Comparison of ENCODE assay signal across 8 cellular contexts in genomic region chrX:18873836-18874235, GRCh38.
"Had no signal": no experiment of that assay in that cellular context is flagged by ENCODE, and none has a peak within 500 bp of the region (broad histone marks: within the 10 kb centered on the region; RNA-seq: fewer than 3 reads in every experiment).

No MANE protein-coding gene starts in this region.

- H3K9me3 ChIP-seq: esophagus muscularis mucosa, lower lobe of right lung, psoas muscle, sigmoid colon had no signal

- DNase-seq: activated CD4-positive, alpha-beta T cell treated with anti-CD3 and anti-CD28 coated beads, Interleukin-2, amount 50 U/mL, for 1 hour; lower lobe of right lung; stimulated activated CD4-positive, alpha-beta T cell treated with anti-CD3 and anti-CD28 coated beads, Interleukin-12 subunit alpha, Interleukin-12 subunit beta, amount 100 ng/mL, for 4 hours had no signal

- H3K36me3 ChIP-seq: cardiac muscle cell, esophagus muscularis mucosa, lower lobe of right lung, sigmoid colon had no signal

- H3K4me3 ChIP-seq: cardiac muscle cell, lower lobe of right lung, psoas muscle, sigmoid colon had no signal

- FAIRE-seq: colon had no signal

- H3K27ac ChIP-seq: cardiac muscle cell, lower lobe of right lung had no signal

- H3K4me1 ChIP-seq: lower lobe of right lung, psoas muscle had no signal

- H3K27me3 ChIP-seq: cardiac muscle cell, esophagus muscularis mucosa, sigmoid colon had no signal
